In the genomic region with DNA sequence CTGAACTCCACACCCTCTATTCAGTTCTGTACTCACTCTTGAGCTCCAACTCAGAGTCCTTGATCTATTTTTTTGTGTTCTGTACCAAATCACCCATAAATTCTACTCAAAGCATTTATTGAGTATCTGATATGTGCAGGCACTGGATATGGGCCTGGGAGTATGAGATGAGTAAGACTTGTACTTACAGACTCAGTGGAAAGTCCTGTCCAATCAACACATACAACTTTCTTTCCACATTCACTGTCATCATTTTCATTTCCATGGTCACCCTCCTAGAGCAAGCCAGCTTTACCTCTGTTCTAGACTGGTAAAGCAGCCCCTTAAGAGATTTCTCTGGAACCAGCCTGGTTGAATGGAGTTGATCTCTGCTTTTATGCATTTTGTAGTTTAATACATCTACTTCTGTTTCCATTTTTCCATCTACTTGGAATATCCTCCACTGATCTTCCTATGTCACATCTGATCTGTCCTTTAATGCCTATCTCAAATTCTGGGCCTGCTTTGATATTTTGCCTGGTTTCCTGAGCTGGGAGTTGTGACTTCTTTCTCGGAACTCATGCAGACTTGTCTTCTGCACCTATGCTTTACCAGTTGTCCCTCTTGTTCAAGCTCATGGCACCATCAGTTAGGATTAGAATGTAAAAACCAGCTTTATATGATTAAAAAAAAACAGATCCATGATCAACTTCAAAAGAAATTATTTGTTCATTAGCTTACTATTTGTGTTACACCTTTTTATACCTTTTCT, we compare ENCODE assay signal across 28 cellular contexts.
"Had no signal": no experiment of that assay in that cellular context is flagged by ENCODE, and none has a peak within 500 bp of the region (broad histone marks: within the 10 kb centered on the region; RNA-seq: fewer than 3 reads in every experiment).

No MANE protein-coding gene starts in this region.

- H3K4me3 Mint-ChIP-seq: dendritic cell treated with granulocyte-macrophage colony-stimulating factor and Interleukin-4, amounts not matched to agents 40 ng/mL and 50 ng/mL, for 4 days; endodermal cell; memory B cell; mesothelial cell of epicardium; naive B cell; natural killer cell treated with Interleukin-12 subunit alpha and Interleukin-12 subunit beta and Interleukin-15 and Interleukin-18, amount 100 ng/mL, for 72 hours; neural crest cell; stimulated activated naive B cell treated with anti-CD40 and anti-IgM and Interleukin-4, amounts not matched to agents 10 μg/mL and 1 μg/mL and 100 μg/mL, for 72 hours; type B pancreatic cell had no signal

- DNase-seq: effector CD8-positive, alpha-beta T cell; endodermal cell; foreskin fibroblast; gastrocnemius medialis; head of caudate nucleus; mucosa of descending colon; naive B cell; pancreas; stimulated activated CD4-positive, alpha-beta T cell treated with anti-CD3 and anti-CD28 coated beads, Interleukin-12 subunit alpha, Interleukin-12 subunit beta, amount 100 ng/mL, for 4 hours; stimulated activated CD4-positive, alpha-beta T cell treated with anti-CD3 and anti-CD28 coated beads, Interleukin-2, amount 100 ng/mL, for 24 hours; stimulated activated CD4-positive, alpha-beta T cell treated with anti-CD3 and anti-CD28 coated beads, Interleukin-4, amount 100 ng/mL, for 24 hours; stimulated activated naive B cell treated with anti-CD40 and anti-IgM and Interleukin-4, amounts not matched to agents 10 μg/mL and 1 μg/mL and 100 μg/mL, for 72 hours; substantia nigra; testis; tibial artery had no signal

- H3K9me3 ChIP-seq: gastrocnemius medialis, mucosa of descending colon, neutrophil, pancreas, testis had no signal

- H3K27ac Mint-ChIP-seq: dendritic cell treated with granulocyte-macrophage colony-stimulating factor and Interleukin-4, amounts not matched to agents 40 ng/mL and 50 ng/mL, for 4 days; endodermal cell; memory B cell; mesothelial cell of epicardium; naive B cell; natural killer cell treated with Interleukin-12 subunit alpha and Interleukin-12 subunit beta and Interleukin-15 and Interleukin-18, amount 100 ng/mL, for 72 hours; progenitor cell of endocrine pancreas; stimulated activated naive B cell treated with anti-CD40 and anti-IgM and Interleukin-4, amounts not matched to agents 10 μg/mL and 1 μg/mL and 100 μg/mL, for 72 hours; type B pancreatic cell had no signal

- H3K36me3 Mint-ChIP-seq: memory B cell; mesothelial cell of epicardium; naive B cell; natural killer cell treated with Interleukin-12 subunit alpha and Interleukin-12 subunit beta and Interleukin-15 and Interleukin-18, amount 100 ng/mL, for 72 hours; stimulated activated naive B cell treated with anti-CD40 and anti-IgM and Interleukin-4, amounts not matched to agents 10 μg/mL and 1 μg/mL and 100 μg/mL, for 72 hours; type B pancreatic cell had no signal

- H3K4me2 ChIP-seq: smooth muscle cell had no signal

- H3K36me3 ChIP-seq: gastrocnemius medialis, neutrophil, pancreas, tibial artery had no signal

- H3K27me3 ChIP-seq: gastrocnemius medialis, neutrophil, pancreas, testis, tibial artery had no signal

- H3K4me3 ChIP-seq: lung, mucosa of descending colon, pancreas, smooth muscle cell, testis, tibial artery had no signal

- ATAC-seq: esophagus mucosa; gastrocnemius medialis; mucosa of descending colon; natural killer cell treated with Interleukin-12 subunit alpha and Interleukin-12 subunit beta and Interleukin-15 and Interleukin-18, amount 100 ng/mL, for 72 hours; pancreas; sciatic nerve; stimulated activated naive B cell treated with anti-CD40 and anti-IgM and Interleukin-4, amounts not matched to agents 10 μg/mL and 1 μg/mL and 100 μg/mL, for 72 hours had no signal

- H3K27me3 Mint-ChIP-seq: dendritic cell treated with granulocyte-macrophage colony-stimulating factor and Interleukin-4, amounts not matched to agents 40 ng/mL and 50 ng/mL, for 4 days; progenitor cell of endocrine pancreas; type B pancreatic cell had no signal

- H3K4me1 ChIP-seq: gastrocnemius medialis had no signal

- H3K9me3 Mint-ChIP-seq: natural killer cell treated with Interleukin-12 subunit alpha and Interleukin-12 subunit beta and Interleukin-15 and Interleukin-18, amount 100 ng/mL, for 72 hours; neural crest cell; type B pancreatic cell had no signal

- H3K4me1 Mint-ChIP-seq: memory B cell, naive B cell had no signal

- H3K27ac ChIP-seq: epithelial cell of prostate, gastrocnemius medialis, neutrophil, pancreas, testis, tibial artery had no signal
